Comparison of ENCODE assay signal across 8 cellular contexts in genomic region chr5:83076742-83077661, GRCh38. TPM values are rescaled to one million over a fixed set of nuclear protein-coding genes. Genes with fewer than 3 reads are reported as not detected.
A peak's percentile ranks its signal among the peaks of the same experiment; 100 is the strongest.
DNase-seq lines count a peak whose midpoint lies in the region; ATAC-seq, FAIRE-seq and TF ChIP-seq lines count a peak whose summit lies in the region.

A gene with protein sequence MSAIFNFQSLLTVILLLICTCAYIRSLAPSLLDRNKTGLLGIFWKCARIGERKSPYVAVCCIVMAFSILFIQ (minus strand): TSS chr5:83077394. CDS start chr5:83077323, 71 bp downstream.
Gene XRCC4 (plus strand): TSS chr5:83077547. CDS start chr5:83104920, 27,373 bp downstream.

- peak; percentile 81 to 97 (median 97) for TF ChIP-seq POLR2A in body of pancreas (IDR thresholded peaks at IDR 0.05)

- no peaks in the 10 kb centered on the region for H3K9me3 ChIP-seq in body of pancreas

- H3K36me3 ChIP-seq in body of pancreas (replicated peaks in 1 of 2; ENCODE audit: insufficient read depth in 1 of 2, low read depth in 2 of 2) = no peaks in the 10 kb centered on the region

- intact Hi-C loops in body of pancreas (cut with DNase I) (no loop called here), sciatic nerve (cut with DNase I) (no loop called here)

- no peaks in the 10 kb centered on the region for H3K27me3 ChIP-seq in body of pancreas

- H3K27ac ChIP-seq in 22Rv1 = peak within 1 kb of the TSS; percentile 61
- peak within 1 kb of the TSS; percentile 54 to 92 (median 75) for H3K27ac ChIP-seq in body of pancreas

- DNase-seq in NCI-H2107 treated with DMSO at 0.1 percent for 48 hours (lab: John Stamatoyannopoulos, UW; ENCODE audit: unreplicated experiment) = peak; percentile 85
- peak; percentile 96 to 99 (median 96) for DNase-seq in body of pancreas
- peak; percentile 98 for DNase-seq in iPS DF 19.7 (ENCODE audit: low read depth, low spot score)
- peak; percentile 96 for DNase-seq in sciatic nerve (ENCODE audit: low spot score)

- TF ChIP-seq CTCF in 22Rv1 (IDR thresholded peaks at IDR 0.05) (no peak), body of pancreas (IDR thresholded peaks at IDR 0.05) (no peak)

- ATAC-seq in GM18520 (IDR thresholded peaks at IDR 0.05; ENCODE audit: unreplicated experiment) (peak; percentile 98), HG03064 (IDR thresholded peaks at IDR 0.05; ENCODE audit: low read depth, unreplicated experiment) (peak; percentile 98), body of pancreas (peak; percentile 100), sciatic nerve (peak; percentile 100)

- 0% methylated on average over 38 to 44 of the region's 44 CpGs for WGBS in body of pancreas, 2 donors

- peak; percentile 97 for FAIRE-seq in TTC549 (lab: Jason Lieb, UNC)

- H3K4me3 ChIP-seq in body of pancreas = peak within 1 kb of the TSS; percentile 50 to 72

- peaks cover 40% of the 10 kb centered on the region for H3K4me1 ChIP-seq in body of pancreas

RNA-seq across cellular contexts. Expression of the first gene that starts in this region (rescaled TPM):
- total RNA-seq in body of pancreas (10 to 100 TPM; 20.8 to 24.9 TPM), sciatic nerve (61.8 TPM)

RNA-seq across cellular contexts. Expression of gene XRCC4, which starts in this region (rescaled TPM):
- total RNA-seq in body of pancreas = 1 to 10 TPM in 1 of 2 donors, under 1 TPM in 1; 0.99 to 4.4 TPM
- total RNA-seq in sciatic nerve = 6.7 TPM

Comparison
In these comparisons a context has a peak if more than half of its experiments do, and no peak if none do; other contexts are left out.
1. Peak in every context shown above with its lines: DNase-seq, ATAC-seq, H3K4me3 ChIP-seq and H3K27ac ChIP-seq.